In the genomic region with DNA sequence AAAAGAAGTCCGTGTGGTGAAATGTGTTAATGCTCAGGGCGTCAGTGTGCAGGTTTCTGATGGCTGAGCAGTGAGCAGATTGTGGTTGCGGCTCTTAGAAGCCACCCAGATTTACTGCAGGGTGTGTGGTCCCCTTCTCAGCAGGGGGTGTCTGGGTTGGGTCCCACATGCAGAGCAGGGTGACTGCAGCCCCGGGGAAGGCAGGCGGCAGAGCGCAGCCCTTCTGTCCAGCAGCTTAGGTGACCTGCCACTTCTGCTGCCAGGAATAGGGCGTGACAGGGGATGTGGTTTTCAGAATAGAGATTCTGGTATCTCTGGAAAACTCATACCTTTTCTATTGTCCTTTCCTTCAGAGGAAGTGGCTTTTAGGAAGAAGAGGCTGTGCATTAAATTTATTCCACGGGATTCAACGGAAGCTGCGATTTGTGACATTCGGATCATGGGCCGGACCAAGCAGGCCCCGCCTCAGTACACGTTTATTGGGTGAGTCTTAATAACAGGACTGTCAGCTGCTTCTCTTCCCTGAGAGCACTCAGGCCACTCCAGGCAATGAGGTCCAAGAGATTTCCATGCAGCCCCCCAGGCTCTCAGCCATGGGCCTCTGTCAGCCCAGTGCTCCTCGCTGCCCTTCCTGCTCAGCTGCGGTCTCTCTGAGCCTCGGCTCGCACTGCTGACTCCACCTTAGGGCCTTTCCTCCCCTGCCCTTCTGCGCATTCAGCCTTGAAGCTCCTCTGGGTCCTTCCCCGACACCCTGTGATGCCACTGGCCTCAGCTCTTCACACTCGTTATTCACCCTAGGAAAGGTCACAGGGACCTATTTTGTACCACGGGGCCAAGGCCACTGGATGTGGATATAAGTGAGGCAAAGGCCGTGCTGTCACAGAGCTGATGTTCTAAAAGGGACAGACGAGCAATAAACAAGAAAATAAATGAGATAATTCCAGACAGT, we compare ENCODE assay signal across 17 cellular contexts.
DNase-seq lines count a peak whose midpoint lies in the region; ATAC-seq and TF ChIP-seq lines count a peak whose summit lies in the region.
"Had no signal": no experiment of that assay in that cellular context is flagged by ENCODE, and none has a peak within 500 bp of the region (broad histone marks: within the 10 kb centered on the region; RNA-seq: fewer than 3 reads in every experiment).

No MANE protein-coding gene starts in this region.

- H3K27ac Mint-ChIP-seq in activated T-cell treated with anti-CD3 and anti-CD28 coated beads, Interleukin-2, amount 50 U/mL, for 72 hours, result peak overlapping the region; percentile 12
- peak overlapping the region; percentile 26 for H3K27ac Mint-ChIP-seq in neural progenitor cell

- 97% methylated on average over 24 of the region's 24 CpGs for WGBS in thymus

- H3K4me2 ChIP-seq in neural progenitor cell, result no peak overlapping the region
- H3K4me2 ChIP-seq: A549 had no signal

- no peaks in the 10 kb centered on the region for H3K27me3 Mint-ChIP-seq in activated T-cell treated with anti-CD3 and anti-CD28 coated beads, Interleukin-2, amount 50 U/mL, for 72 hours (ENCODE audit: low read depth)
- no peaks in the 10 kb centered on the region for H3K27me3 Mint-ChIP-seq in neural progenitor cell (ENCODE audit: insufficient read depth, low read depth)
- H3K27me3 Mint-ChIP-seq: CD4-positive, CD25-positive, alpha-beta regulatory T cell had no signal

- ATAC-seq in activated T-cell treated with anti-CD3 and anti-CD28 coated beads, Interleukin-2, amount 50 U/mL, for 72 hours (replicated peaks in 1 of 2), result no peak
- no peak for ATAC-seq in GM18868 (IDR thresholded peaks at IDR 0.05; ENCODE audit: unreplicated experiment)
- ATAC-seq: A549, mucosa of descending colon had no signal

- no peaks in the 10 kb centered on the region for H3K9me3 ChIP-seq in neural progenitor cell (ENCODE audit: low read depth)
- no peaks in the 10 kb centered on the region for H3K9me3 ChIP-seq in thymus (ENCODE audit: control insufficient read depth)
- H3K9me3 ChIP-seq: A549, colonic mucosa, mucosa of descending colon, thyroid gland had no signal

- H3K9ac ChIP-seq in neural progenitor cell, result no peak overlapping the region

- TF ChIP-seq CTCF in dorsolateral prefrontal cortex (IDR thresholded peaks at IDR 0.05 in 54 of 56, conservative IDR thresholded peaks at IDR 0.05 in 2 of 56; ENCODE audit: low read depth in 1 of 56, partially characterized antibody in 56 of 56) (no peak), neural progenitor cell (IDR thresholded peaks at IDR 0.05) (no peak)

- intact Hi-C loops in dorsolateral prefrontal cortex (cut with DNase I), result loop anchor here in 1 of 2 donors (5.0 to 10.0 kb wide), 4 partner anchors 247 to 647 kb away; a partner anchor contains a TSS

- H3K36me3 Mint-ChIP-seq in activated T-cell treated with anti-CD3 and anti-CD28 coated beads, Interleukin-2, amount 50 U/mL, for 72 hours (ENCODE audit: insufficient read depth in 2 of 2), result peaks cover 4 to 5% of the 10 kb centered on the region in 2 donors
- peaks cover 35% of the 10 kb centered on the region for H3K36me3 Mint-ChIP-seq in neural progenitor cell

- no peak for DNase-seq in activated T-cell treated with anti-CD3 and anti-CD28 coated beads, Interleukin-2, amount 50 U/mL, for 72 hours
- DNase-seq in activated T-cell treated with anti-CD3 and anti-CD28 coated beads, Interleukin-2, amount 50 U/mL, for 48 hours, result no peak
- DNase-seq in dorsolateral prefrontal cortex, result no peak
- DNase-seq in neural progenitor cell (ENCODE audit: low spot score), result no peak
- DNase-seq in UCSD-AML1 (lab: John Stamatoyannopoulos, UW; ENCODE audit: unreplicated experiment), result no peak
- DNase-seq in H7, result no peak
- DNase-seq: activated CD4-positive, alpha-beta T cell treated with anti-CD3 and anti-CD28 coated beads, Interleukin-2, amount 50 U/mL, for 48 hours; CD4-positive, CD25-positive, alpha-beta regulatory T cell; colonic mucosa; erythroblast; mucosa of descending colon; NCI-H187; NCI-H524 treated with DMSO at 0.1 percent for 48 hours; thyroid gland had no signal

- no peaks in the 10 kb centered on the region for H3K4me1 ChIP-seq in neural progenitor cell
- H3K4me1 ChIP-seq in thymus (ENCODE audit: control insufficient read depth, insufficient read depth, low read length), result peaks cover 47% of the 10 kb centered on the region
- H3K4me1 ChIP-seq: colonic mucosa had no signal

- no peaks in the 10 kb centered on the region for H3K9me3 Mint-ChIP-seq in activated T-cell treated with anti-CD3 and anti-CD28 coated beads, Interleukin-2, amount 50 U/mL, for 72 hours
- no peaks in the 10 kb centered on the region for H3K9me3 Mint-ChIP-seq in neural progenitor cell
- H3K9me3 Mint-ChIP-seq: CD4-positive, CD25-positive, alpha-beta regulatory T cell had no signal

- no peak overlapping the region for H3K4me3 ChIP-seq in dorsolateral prefrontal cortex
- no peak overlapping the region for H3K4me3 ChIP-seq in neural progenitor cell
- no peak overlapping the region for H3K4me3 ChIP-seq in thymus (ENCODE audit: low read length)
- no peak overlapping the region for H3K4me3 ChIP-seq in H7 (ENCODE audit: insufficient read depth, low read depth, low read length)
- H3K4me3 ChIP-seq: A549, colonic mucosa, mucosa of descending colon, thyroid gland had no signal

- H3F3A ChIP-seq in neural progenitor cell (ENCODE audit: low read depth), result no peaks in the 10 kb centered on the region

- no peaks in the 10 kb centered on the region for H3K79me2 ChIP-seq in neural progenitor cell (ENCODE audit: low read depth)

- H3K27ac ChIP-seq in dorsolateral prefrontal cortex (peak overlapping the region in 58 of 59 donors; percentile 52 to 99 (median 84)), neural progenitor cell (no peak overlapping the region), thymus (ENCODE audit: low read depth) (peak overlapping the region; percentile 19)
- H3K27ac ChIP-seq: A549, colonic mucosa, thyroid gland had no signal

- no peak overlapping the region for H2AFZ ChIP-seq in neural progenitor cell (replicated peaks)

- peaks cover 4% of the 10 kb centered on the region for H4K20me1 ChIP-seq in neural progenitor cell (ENCODE audit: low read depth)

- H3K36me3 ChIP-seq in neural progenitor cell (peaks cover 7% of the 10 kb centered on the region), thymus (ENCODE audit: control insufficient read depth, insufficient read depth) (peaks cover 22% of the 10 kb centered on the region), H7 (replicated peaks; ENCODE audit: control insufficient read depth, insufficient read depth, low read length) (no peaks in the 10 kb centered on the region; the same call in 1 of the 2 replicates)
- H3K36me3 ChIP-seq: colonic mucosa had no signal

- H3K4me3 Mint-ChIP-seq in activated T-cell treated with anti-CD3 and anti-CD28 coated beads, Interleukin-2, amount 50 U/mL, for 72 hours, result no peak overlapping the region
- no peak overlapping the region for H3K4me3 Mint-ChIP-seq in neural progenitor cell
- H3K4me3 Mint-ChIP-seq: CD4-positive, CD25-positive, alpha-beta regulatory T cell had no signal

- H3K4me1 Mint-ChIP-seq in activated T-cell treated with anti-CD3 and anti-CD28 coated beads, Interleukin-2, amount 50 U/mL, for 72 hours (ENCODE audit: low read depth), result peaks cover 44% of the 10 kb centered on the region
- H3K4me1 Mint-ChIP-seq in neural progenitor cell, result peaks cover 10% of the 10 kb centered on the region

- H3K27me3 ChIP-seq in dorsolateral prefrontal cortex (no peaks in the 10 kb centered on the region), neural progenitor cell (no peaks in the 10 kb centered on the region), thymus (ENCODE audit: control insufficient read depth, insufficient read depth) (no peaks in the 10 kb centered on the region), H7 (ENCODE audit: control insufficient read depth, insufficient read depth, low read length) (no peaks in the 10 kb centered on the region)
- H3K27me3 ChIP-seq: colonic mucosa, thyroid gland had no signal
